In genomic region chr6:106512958-106513480, GRCh38 we compare ENCODE assay signal across 8 cellular contexts.
DNase-seq lines count a peak whose midpoint lies in the region; ATAC-seq, FAIRE-seq and TF ChIP-seq lines count a peak whose summit lies in the region.

No MANE protein-coding gene starts in this region.

- H4K5ac ChIP-seq in H9 (ENCODE audit: insufficient read length, low read depth, low read length): no peak overlapping the region

- H3K4me1 Mint-ChIP-seq in H9 (peaks cover 30 to 34% of the 10 kb centered on the region in 2 experiments), memory B cell (peaks cover 34% of the 10 kb centered on the region)

- H3K4me2 ChIP-seq in A549 (peak overlapping the region; percentile 100; the same call in 2 of the 3 replicates), H9 (ENCODE audit: insufficient read depth, insufficient read length, low read length) (peak overlapping the region; percentile 56)

- H3K4me1 ChIP-seq in A549 (peaks cover 9% of the 10 kb centered on the region; the same call in 2 of the 3 replicates), H9 (ENCODE audit: insufficient read depth, low read length) (no peaks in the 10 kb centered on the region), ascending aorta (peaks cover 3 to 17% of the 10 kb centered on the region in 2 donors)

- no peaks in the 10 kb centered on the region for H3K79me2 ChIP-seq in H9 (ENCODE audit: insufficient read depth, low read length)

- no peak overlapping the region for H2AK5ac ChIP-seq in H9 (ENCODE audit: insufficient read length, low read length)

- TF ChIP-seq EP300 in A549 (IDR thresholded peaks at IDR 0.05): no peak

- H3K9me3 ChIP-seq in A549 (no peaks in the 10 kb centered on the region), H9 (ENCODE audit: control insufficient read depth, low read depth, low read length) (no peaks in the 10 kb centered on the region), ascending aorta (no peaks in the 10 kb centered on the region)

- no peak overlapping the region for H3K56ac ChIP-seq in H9 (ENCODE audit: insufficient read length, low read depth, low read length)

- intact Hi-C loops in ascending aorta (cut with DNase I): loop anchor here (5.0 to 10.0 kb wide), 2 partner anchors 66 to 908 kb away; no protein-coding TSS in a partner anchor

- H3K23ac ChIP-seq in H9 (ENCODE audit: insufficient read length, low read depth, low read length): no peak overlapping the region

- H3K79me1 ChIP-seq in H9 (ENCODE audit: insufficient read depth, low read depth, low read length, poor library complexity, severe bottlenecking): no peaks in the 10 kb centered on the region

- H3K27me3 ChIP-seq in H9 (ENCODE audit: insufficient read depth, low read length) (peaks cover 25% of the 10 kb centered on the region; the same call in 1 of the 2 replicates), ascending aorta (no peaks in the 10 kb centered on the region)

- no peak overlapping the region for H3K18ac ChIP-seq in H9 (ENCODE audit: insufficient read length, low read depth, low read length)

- TF ChIP-seq POLR2A in A549 (IDR thresholded peaks at IDR 0.05; ENCODE audit: low read length): no peak

- peaks cover 30% of the 10 kb centered on the region for H3K23me2 ChIP-seq in H9 (ENCODE audit: insufficient read length, low read depth, low read length, poor library complexity, severe bottlenecking)

- H3K4me3 Mint-ChIP-seq in H9: peak overlapping the region; percentile 79 to 93
- peak overlapping the region; percentile 97 for H3K4me3 Mint-ChIP-seq in memory B cell

- H3K27ac ChIP-seq in A549 (peak overlapping the region in 1 of 2 experiments; percentile 87; a peak in 3 of 6 replicates), H9 (ENCODE audit: insufficient read length, low read depth, low read length) (no peak overlapping the region), ascending aorta (peak overlapping the region; percentile 67 to 71)

- no peak for DNase-seq in A549 (ENCODE audit: low read depth in 1 of 2, low spot score in 1 of 2)
- DNase-seq in H9: no peak
- DNase-seq in ascending aorta (ENCODE audit: low spot score in 2 of 2): no peak
- DNase-seq in memory B cell (ENCODE audit: low spot score in 2 of 2): no peak
- no peak for DNase-seq in D341Med (ENCODE audit: low spot score)
- DNase-seq in COLO829 (ENCODE audit: low spot score): no peak
- no peak for DNase-seq in mucosa of gallbladder (ENCODE audit: low spot score)

- POLR2A ChIA-PET in A549 (lab: Yijun Ruan, JAX): no interaction called here

- H3K9me3 Mint-ChIP-seq in H9: peaks cover 0 to 4% of the 10 kb centered on the region in 2 experiments; a peak in 1 of 5 replicates
- H3K9me3 Mint-ChIP-seq in memory B cell: no peaks in the 10 kb centered on the region

- H3K27ac Mint-ChIP-seq in H9 (no peak overlapping the region), memory B cell (peak overlapping the region; percentile 92)

- H2BK5ac ChIP-seq in H9 (ENCODE audit: insufficient read length, low read length): no peak overlapping the region

- 67% methylated on average over 9 of the region's 19 CpGs for WGBS in A549 (ENCODE audit: missing lambda C conversion rate)
- WGBS in H9 (ENCODE audit: extremely low coverage, insufficient read length, low lambda C conversion rate): no CpG with 5 or more reads among the region's 19 CpGs

- no peak overlapping the region for H3K9ac ChIP-seq in H9 (ENCODE audit: extremely low read depth, insufficient read length, low read length)

- peaks cover 73% of the 10 kb centered on the region for H3K27me3 Mint-ChIP-seq in H9 (ENCODE audit: low read depth)
- no peaks in the 10 kb centered on the region for H3K27me3 Mint-ChIP-seq in memory B cell

- no peaks in the 10 kb centered on the region for H3K36me3 ChIP-seq in ascending aorta

- no peak overlapping the region for H2BK12ac ChIP-seq in H9 (ENCODE audit: insufficient read length, low read depth, low read length)

- no peak overlapping the region for H3T11ph ChIP-seq in H9 (ENCODE audit: low read length)

- H2BK15ac ChIP-seq in H9 (ENCODE audit: low read depth, low read length): no peak overlapping the region

- no peak overlapping the region for H2AFZ ChIP-seq in H9 (ENCODE audit: low read length)

- no peak for TF ChIP-seq CTCF in A549 (IDR thresholded peaks at IDR 0.05)
- TF ChIP-seq CTCF in H9 (conservative IDR thresholded peaks at IDR 0.05): no peak
- TF ChIP-seq CTCF in ascending aorta (IDR thresholded peaks at IDR 0.05): no peak

- ATAC-seq in A549 (no peak), memory B cell (ENCODE audit: low read depth) (no peak), GM19023 (IDR thresholded peaks at IDR 0.05; ENCODE audit: unreplicated experiment) (no peak)

- no peak overlapping the region; the same call in 1 of the 2 replicates for H3K14ac ChIP-seq in H9 (ENCODE audit: insufficient read depth, low read length)

- TF ChIP-seq RAD21 in A549 (conservative IDR thresholded peaks at IDR 0.05 in 1 of 2, IDR thresholded peaks at IDR 0.05 in 1 of 2): no peak

- no peak overlapping the region for H4K91ac ChIP-seq in H9 (ENCODE audit: insufficient read length, low read depth, low read length)

- H2BK20ac ChIP-seq in H9 (ENCODE audit: low read depth, low read length, poor library complexity, severe bottlenecking): no peak overlapping the region

- H3K36me3 Mint-ChIP-seq in H9 (ENCODE audit: insufficient read depth in 1 of 3, low read depth in 3 of 3): peaks cover 0 to 2% (median 0%) of the 10 kb centered on the region in 3 experiments; a peak in 1 of 7 replicates
- H3K36me3 Mint-ChIP-seq in memory B cell: no peaks in the 10 kb centered on the region

- no peak overlapping the region for H2BK120ac ChIP-seq in H9 (ENCODE audit: low read depth, low read length, poor library complexity, severe bottlenecking)

- no peak overlapping the region for H4K8ac ChIP-seq in H9 (replicated peaks; ENCODE audit: insufficient read length, low read depth, low read length)

- no peak overlapping the region for H3K4ac ChIP-seq in H9 (ENCODE audit: low read depth, low read length)

- H4K20me1 ChIP-seq in H9 (ENCODE audit: control insufficient read depth, insufficient read depth, insufficient read length): no peaks in the 10 kb centered on the region

- H3K4me3 ChIP-seq in A549 (no peak overlapping the region; the same call in 2 of the 3 replicates), ascending aorta (peak overlapping the region; percentile 71 to 92)

- no peak for FAIRE-seq in A549 (lab: Jason Lieb, UNC)

- CTCF ChIA-PET in A549 (lab: Yijun Ruan, JAX): interaction anchor here (1.2 to 4.7 kb wide), 8 partner anchors 10 to 66 kb away, joined by 3 to 22 read pairs (median 4); no protein-coding TSS in a partner anchor

TF ChIP-seq in A549, 52 proteins besides CTCF, POLR2A, EP300 and RAD21:
- TF ChIP-seq TP53 (CRISPR knock-in tag; IDR thresholded peaks at IDR 0.05) (no peak), MAX (IDR thresholded peaks at IDR 0.05) (no peak), PBX3 (IDR thresholded peaks at IDR 0.05) (no peak), ZNF302 (CRISPR knock-in tag; IDR thresholded peaks at IDR 0.05) (no peak), ESRRA (IDR thresholded peaks at IDR 0.05; ENCODE audit: borderline replicate concordance, low read length) (no peak), SREBF2 (IDR thresholded peaks at IDR 0.05) (no peak), ELK1 (IDR thresholded peaks at IDR 0.05; ENCODE audit: low read depth, low read length) (no peak), HMGXB4 (CRISPR knock-in tag; IDR thresholded peaks at IDR 0.05; ENCODE audit: borderline replicate concordance) (no peak), HOXB5 (CRISPR knock-in tag; IDR thresholded peaks at IDR 0.05) (no peak)
